ENCODE assay signal across 15 cellular contexts in the genomic region with DNA sequence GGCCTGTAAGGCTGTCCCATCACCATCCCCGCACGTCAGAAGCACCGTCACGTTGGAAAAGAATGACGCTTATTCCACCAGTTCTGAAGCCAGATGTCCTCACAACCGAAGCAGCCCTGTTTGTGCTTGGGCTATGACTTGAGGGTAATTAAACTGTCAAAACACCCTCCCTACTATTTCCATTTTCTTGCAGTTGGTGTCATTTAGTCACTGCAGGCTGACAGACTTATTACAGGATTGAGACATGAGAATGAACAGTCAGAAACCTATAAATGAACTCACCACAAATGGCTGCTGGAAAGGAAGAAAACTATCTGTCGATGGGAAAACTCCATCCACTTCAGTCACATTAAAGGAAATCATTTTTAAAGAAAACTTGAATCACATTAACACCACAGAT.
"Had no signal": no experiment of that assay in that cellular context is flagged by ENCODE, and none has a peak within 500 bp of the region (broad histone marks: within the 10 kb centered on the region; RNA-seq: fewer than 3 reads in every experiment).

No MANE protein-coding gene starts in this region.

- DNase-seq: activated CD4-positive, alpha-beta T cell treated with anti-CD3 and anti-CD28 coated beads for 1 hour; activated CD4-positive, alpha-beta T cell treated with anti-CD3 and anti-CD28 coated beads, Interleukin-2, amount 50 U/mL, for 4 hours; activated naive CD4-positive, alpha-beta T cell treated with anti-CD3 and anti-CD28 coated beads for 36 hours; adrenal gland; effector CD8-positive, alpha-beta T cell; stimulated activated CD4-positive, alpha-beta T cell treated with anti-CD3 and anti-CD28 coated beads, Interleukin-4, amount 100 ng/mL, for 24 hours; T-helper 1 cell; thyroid gland had no signal

- H3K9me3 Mint-ChIP-seq: activated naive CD4-positive, alpha-beta T cell treated with anti-CD3 and anti-CD28 coated beads for 36 hours; activated T-helper 1 cell treated with anti-CD3 and anti-CD28 coated beads, Interleukin-12 subunit alpha, Interleukin-12 subunit beta, Interleukin-2, Interleukin-4 antibody, amounts not matched to agents 30 ng/mL and 10 ng/mL and 1 ng/mL, durations not matched to agents 14 hours and 24 hours and 36 hours; dendritic cell treated with granulocyte-macrophage colony-stimulating factor and Interleukin-4, amounts not matched to agents 40 ng/mL and 50 ng/mL, for 4 days; stimulated activated effector memory CD8-positive, alpha-beta T cell treated with anti-CD3 and anti-CD28 coated beads, Interleukin-12 subunit alpha, Interleukin-12 subunit beta, amount 100 ng/mL, for 72 hours had no signal

- H3K4me3 Mint-ChIP-seq: activated naive CD4-positive, alpha-beta T cell treated with anti-CD3 and anti-CD28 coated beads for 36 hours; activated T-helper 1 cell treated with anti-CD3 and anti-CD28 coated beads, Interleukin-12 subunit alpha, Interleukin-12 subunit beta, Interleukin-2, Interleukin-4 antibody, amounts not matched to agents 30 ng/mL and 10 ng/mL and 1 ng/mL, durations not matched to agents 14 hours and 24 hours and 36 hours; dendritic cell treated with granulocyte-macrophage colony-stimulating factor and Interleukin-4, amounts not matched to agents 40 ng/mL and 50 ng/mL, for 4 days; stimulated activated effector memory CD8-positive, alpha-beta T cell treated with anti-CD3 and anti-CD28 coated beads, Interleukin-12 subunit alpha, Interleukin-12 subunit beta, amount 100 ng/mL, for 72 hours had no signal

- H3K27ac Mint-ChIP-seq: dendritic cell treated with granulocyte-macrophage colony-stimulating factor and Interleukin-4, amounts not matched to agents 40 ng/mL and 50 ng/mL, for 4 days had no signal

- H3K27me3 ChIP-seq: adrenal gland, neutrophil, thyroid gland had no signal

- H3K27me3 Mint-ChIP-seq: dendritic cell treated with granulocyte-macrophage colony-stimulating factor and Interleukin-4, amounts not matched to agents 40 ng/mL and 50 ng/mL, for 4 days had no signal

- H3K27ac ChIP-seq: adrenal gland, neutrophil, parathyroid adenoma, thyroid gland had no signal

- H3K9me3 ChIP-seq: adrenal gland, neutrophil, thyroid gland had no signal

- ATAC-seq: esophagus mucosa; sciatic nerve; stimulated activated effector memory CD8-positive, alpha-beta T cell treated with anti-CD3 and anti-CD28 coated beads, Interleukin-12 subunit alpha, Interleukin-12 subunit beta, amount 100 ng/mL, for 72 hours had no signal

- H3K4me3 ChIP-seq: adrenal gland, thyroid gland had no signal

- H3K9ac ChIP-seq: parathyroid adenoma had no signal

- H3K4me1 ChIP-seq: adrenal gland, parathyroid adenoma, thyroid gland had no signal
